Comparison of ENCODE assay signal across 15 cellular contexts in the genomic region with DNA sequence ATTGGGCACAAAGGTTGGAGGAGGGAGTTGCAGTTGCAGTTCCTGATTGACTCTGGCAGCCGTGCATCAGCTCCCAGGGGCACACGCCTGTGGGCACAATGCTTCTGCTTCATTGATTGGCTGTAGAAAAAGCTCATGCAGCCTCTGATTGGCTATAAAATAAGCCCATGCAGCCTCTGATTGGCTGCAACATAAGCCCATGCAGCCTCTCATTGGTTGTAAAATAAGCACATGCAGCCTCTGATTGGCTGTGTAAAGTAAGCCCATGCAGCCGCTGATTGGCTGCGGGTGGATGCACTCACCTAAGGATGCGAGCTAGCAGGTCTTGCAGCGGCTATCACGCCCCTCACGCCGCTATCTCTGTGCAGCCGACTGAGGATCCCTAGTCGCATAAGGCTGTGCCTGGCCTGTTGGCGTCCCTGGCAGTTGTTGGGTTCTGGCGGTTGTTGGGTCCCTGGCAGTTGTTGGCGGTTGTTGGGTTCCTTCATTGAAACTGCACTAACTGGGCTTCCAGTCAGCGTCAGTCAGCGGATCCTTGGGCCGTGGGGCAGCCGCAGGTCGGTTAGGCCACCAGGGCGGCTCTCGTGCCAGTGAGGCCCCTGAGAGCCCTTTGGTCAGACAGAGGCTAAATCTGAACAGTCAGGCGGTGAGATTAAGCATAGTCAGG. TPM values are rescaled to one million over a fixed set of nuclear protein-coding genes. Genes with fewer than 3 reads are reported as not detected.
"Had no signal": no experiment of that assay in that cellular context is flagged by ENCODE, and none has a peak within 500 bp of the region (broad histone marks: within the 10 kb centered on the region; RNA-seq: fewer than 3 reads in every experiment).

A gene (plus strand): TSS at position 295 of the 667 bp plus-strand sequence. CDS start 12,993 bp downstream, outside the sequence.

- H3K27ac ChIP-seq: skin epidermis, thyroid gland, WERI-Rb-1 had no signal

- H3K4me1 ChIP-seq: thyroid gland had no signal

- H3K9me3 Mint-ChIP-seq: activated T-helper 1 cell treated with anti-CD3 and anti-CD28 coated beads, Interleukin-12 subunit alpha, Interleukin-12 subunit beta, Interleukin-2, Interleukin-4 antibody, amounts not matched to agents 30 ng/mL and 10 ng/mL and 1 ng/mL, durations not matched to agents 14 hours and 24 hours and 36 hours; brain; central memory CD8-positive, alpha-beta T cell; effector memory CD8-positive, alpha-beta T cell; immature natural killer cell had no signal

- H3K27ac Mint-ChIP-seq: activated T-helper 1 cell treated with anti-CD3 and anti-CD28 coated beads, Interleukin-12 subunit alpha, Interleukin-12 subunit beta, Interleukin-2, Interleukin-4 antibody, amounts not matched to agents 30 ng/mL and 10 ng/mL and 1 ng/mL, durations not matched to agents 14 hours and 24 hours and 36 hours; brain; effector memory CD8-positive, alpha-beta T cell had no signal

- H3K36me3 Mint-ChIP-seq: brain, naive B cell had no signal

- H3K36me3 ChIP-seq: thyroid gland, WERI-Rb-1 had no signal

- ATAC-seq: effector memory CD8-positive, alpha-beta T cell had no signal

- DNase-seq: activated CD4-positive, alpha-beta T cell treated with anti-CD3 and anti-CD28 coated beads for 48 hours; activated naive CD4-positive, alpha-beta T cell treated with Interleukin-2 at 50 U/mL for 16 hours; effector memory CD8-positive, alpha-beta T cell; erythroblast; hippocampal formation; immature natural killer cell; naive B cell; thyroid gland; WERI-Rb-1 had no signal

- H3K4me3 Mint-ChIP-seq: activated T-helper 1 cell treated with anti-CD3 and anti-CD28 coated beads, Interleukin-12 subunit alpha, Interleukin-12 subunit beta, Interleukin-2, Interleukin-4 antibody, amounts not matched to agents 30 ng/mL and 10 ng/mL and 1 ng/mL, durations not matched to agents 14 hours and 24 hours and 36 hours; brain; central memory CD8-positive, alpha-beta T cell; effector memory CD8-positive, alpha-beta T cell; immature natural killer cell had no signal

- FAIRE-seq: urothelium cell line had no signal

- H3K4me3 ChIP-seq: lung, skin epidermis, thyroid gland had no signal

- H3K27me3 Mint-ChIP-seq: central memory CD8-positive, alpha-beta T cell had no signal

- H3K9me3 ChIP-seq: thyroid gland had no signal

- H3K27me3 ChIP-seq: thyroid gland had no signal

- H3K4me1 Mint-ChIP-seq: brain; central memory CD8-positive, alpha-beta T cell; naive B cell had no signal

RNA-seq across cellular contexts. Expression of the gene that starts here (rescaled TPM):
- total RNA-seq: activated T-helper 1 cell treated with anti-CD3 and anti-CD28 coated beads, Interleukin-12 subunit alpha, Interleukin-12 subunit beta, Interleukin-2, Interleukin-4 antibody, amounts not matched to agents 30 ng/mL and 10 ng/mL and 1 ng/mL, durations not matched to agents 14 hours and 24 hours and 36 hours; lung; thyroid gland had no signal
- polyA plus RNA-seq: immature natural killer cell had no signal
